ENCODE assay signal across 21 cellular contexts in the genomic region with DNA sequence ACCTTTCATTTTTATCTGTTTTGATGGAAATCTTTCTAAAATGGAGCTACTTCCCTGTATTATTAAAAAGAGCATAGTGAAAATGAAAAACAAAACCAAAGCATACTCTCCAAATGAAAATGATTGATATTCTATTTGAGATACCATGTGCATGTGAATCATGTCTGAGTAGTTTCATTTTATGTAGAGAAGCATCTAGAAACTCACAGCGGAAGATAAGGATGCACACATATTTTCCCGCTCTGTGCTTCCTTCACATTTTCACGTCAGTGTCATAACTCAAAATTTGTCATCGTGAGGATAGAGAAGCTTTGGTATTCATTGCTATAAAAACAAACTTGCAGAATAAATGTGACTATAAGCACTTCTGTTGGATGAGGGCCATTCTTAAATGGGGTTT.
"Had no signal": no experiment of that assay in that cellular context is flagged by ENCODE, and none has a peak within 500 bp of the region (broad histone marks: within the 10 kb centered on the region; RNA-seq: fewer than 3 reads in every experiment).

No MANE protein-coding gene starts in this region.

- ATAC-seq: effector memory CD8-positive, alpha-beta T cell; gastrocnemius medialis; heart right ventricle; sciatic nerve; stimulated activated memory B cell treated with anti-CD40 and anti-IgM and Interleukin-4, amounts not matched to agents 10 μg/mL and 1 μg/mL and 100 μg/mL, for 72 hours; upper lobe of right lung had no signal

- H3K27me3 Mint-ChIP-seq: dendritic cell treated with granulocyte-macrophage colony-stimulating factor and Interleukin-4, amounts not matched to agents 40 ng/mL and 50 ng/mL, for 4 days; effector memory CD8-positive, alpha-beta T cell; naive B cell; stimulated activated memory B cell treated with anti-CD40 and anti-IgM and Interleukin-4, amounts not matched to agents 10 μg/mL and 1 μg/mL and 100 μg/mL, for 72 hours; stimulated activated naive CD8-positive, alpha-beta T cell treated with anti-CD3 and anti-CD28 coated beads, Interleukin-15, Interleukin-2, amounts not matched to agents 100 ng/mL and 50 ng/mL, for 24 hours had no signal

- H3K27ac ChIP-seq: epithelial cell of prostate, esophagus muscularis mucosa, gastrocnemius medialis, heart right ventricle, spleen, tibial artery, upper lobe of right lung, vagina had no signal

- H3K4me1 ChIP-seq: gastrocnemius medialis, upper lobe of right lung, vagina had no signal

- H3K27ac Mint-ChIP-seq: dendritic cell treated with granulocyte-macrophage colony-stimulating factor and Interleukin-4, amounts not matched to agents 40 ng/mL and 50 ng/mL, for 4 days; effector memory CD8-positive, alpha-beta T cell; stimulated activated memory B cell treated with anti-CD40 and anti-IgM and Interleukin-4, amounts not matched to agents 10 μg/mL and 1 μg/mL and 100 μg/mL, for 72 hours; stimulated activated naive CD8-positive, alpha-beta T cell treated with anti-CD3 and anti-CD28 coated beads, Interleukin-15, Interleukin-2, amounts not matched to agents 100 ng/mL and 50 ng/mL, for 24 hours had no signal

- H3K9me3 ChIP-seq: esophagus muscularis mucosa, gastrocnemius medialis, heart right ventricle, spleen, tibial artery, upper lobe of right lung, vagina had no signal

- H3K4me3 ChIP-seq: esophagus muscularis mucosa, gastrocnemius medialis, heart right ventricle, spleen, tibial artery, upper lobe of right lung, vagina had no signal

- H3K36me3 ChIP-seq: esophagus muscularis mucosa, gastrocnemius medialis, heart right ventricle, spleen, tibial artery, upper lobe of right lung, vagina had no signal

- H3K36me3 Mint-ChIP-seq: naive B cell; stimulated activated memory B cell treated with anti-CD40 and anti-IgM and Interleukin-4, amounts not matched to agents 10 μg/mL and 1 μg/mL and 100 μg/mL, for 72 hours had no signal

- H3K4me3 Mint-ChIP-seq: dendritic cell treated with granulocyte-macrophage colony-stimulating factor and Interleukin-4, amounts not matched to agents 40 ng/mL and 50 ng/mL, for 4 days; effector memory CD8-positive, alpha-beta T cell; naive B cell; nephron; stimulated activated memory B cell treated with anti-CD40 and anti-IgM and Interleukin-4, amounts not matched to agents 10 μg/mL and 1 μg/mL and 100 μg/mL, for 72 hours; stimulated activated naive CD8-positive, alpha-beta T cell treated with anti-CD3 and anti-CD28 coated beads, Interleukin-15, Interleukin-2, amounts not matched to agents 100 ng/mL and 50 ng/mL, for 24 hours had no signal

- DNase-seq: effector memory CD8-positive, alpha-beta T cell; gastrocnemius medialis; heart right ventricle; hypothalamus; kidney glomerular epithelial cell; mesendoderm; naive B cell; occipital lobe; spleen; stimulated activated CD8-positive, alpha-beta memory T cell treated with anti-CD3 and anti-CD28 coated beads, Interleukin-4, amount 100 ng/mL, for 48 hours; tibial artery; upper lobe of right lung had no signal

- FAIRE-seq: islet of Langerhans had no signal

- H3K27me3 ChIP-seq: esophagus muscularis mucosa, gastrocnemius medialis, heart right ventricle, spleen, tibial artery, upper lobe of right lung, vagina had no signal

- H3K4me1 Mint-ChIP-seq: naive B cell had no signal

- H3K9me3 Mint-ChIP-seq: dendritic cell treated with granulocyte-macrophage colony-stimulating factor and Interleukin-4, amounts not matched to agents 40 ng/mL and 50 ng/mL, for 4 days; effector memory CD8-positive, alpha-beta T cell; naive B cell; nephron; stimulated activated memory B cell treated with anti-CD40 and anti-IgM and Interleukin-4, amounts not matched to agents 10 μg/mL and 1 μg/mL and 100 μg/mL, for 72 hours; stimulated activated naive CD8-positive, alpha-beta T cell treated with anti-CD3 and anti-CD28 coated beads, Interleukin-15, Interleukin-2, amounts not matched to agents 100 ng/mL and 50 ng/mL, for 24 hours had no signal
